8 cellular contexts compared by ENCODE assay signal in genomic region chr15:57375827-57376694, GRCh38. TPM values are rescaled to one million over a fixed set of nuclear protein-coding genes. Genes with fewer than 3 reads are reported as not detected.
DNase-seq lines count a peak whose midpoint lies in the region; ATAC-seq and TF ChIP-seq lines count a peak whose summit lies in the region.

Gene CGNL1 (plus strand): TSS chr15:57376505. CDS start chr15:57438000, 61,495 bp downstream.

- peak; percentile 35 for DNase-seq in Daoy (ENCODE audit: low read depth)
- no peak for DNase-seq in Panc1 (ENCODE audit: low read depth, low spot score)
- DNase-seq in epidermal melanocyte (ENCODE audit: insufficient read length, low spot score) = peak; percentile 39
- no peak for DNase-seq in activated gamma-delta T cell (lab: John Stamatoyannopoulos, UW)
- DNase-seq in HCEC 1CT = no peak
- no peak for DNase-seq in NCI-H2107 treated with DMSO at 0.1 percent for 48 hours (lab: John Stamatoyannopoulos, UW; ENCODE audit: unreplicated experiment)

- TF ChIP-seq CTCF in Panc1 (IDR thresholded peaks at IDR 0.05) = no peak

- no TSS peak for BruUV-seq in Panc1 (replicated peaks; lab: Mats Ljungman, UMichigan)

- no peaks in the 10 kb centered on the region for H3K9me3 ChIP-seq in Panc1 (ENCODE audit: control insufficient read depth, insufficient read depth, low read depth, low read length)
- H3K9me3 ChIP-seq in mucosa of rectum (ENCODE audit: control insufficient read depth in 2 of 2, low read length in 2 of 2) = no peaks in the 10 kb centered on the region

- peak within 1 kb of the TSS; percentile 46 to 53 for H3K4me3 ChIP-seq in Panc1 (ENCODE audit: low read depth in 2 of 2, low read length in 2 of 2)
- peak within 1 kb of the TSS; percentile 64 to 72 for H3K4me3 ChIP-seq in mucosa of rectum (ENCODE audit: low read length in 2 of 2)

- H3K27ac ChIP-seq in Panc1 (ENCODE audit: low read length) (no peak within 1 kb of the TSS), mucosa of rectum (ENCODE audit: low read depth in 2 of 2, low read length in 2 of 2) (no peak within 1 kb of the TSS)

- ATAC-seq in Panc1 = peak; percentile 84
- no peak for ATAC-seq in GM18873 (IDR thresholded peaks at IDR 0.05; ENCODE audit: low FRiP score, unreplicated experiment)

- peaks cover 6% of the 10 kb centered on the region; the same call in 1 of the 2 replicates for H3K4me1 ChIP-seq in Panc1 (ENCODE audit: control insufficient read depth, insufficient read depth, low read length)
- peaks cover 7 to 8% of the 10 kb centered on the region in 2 donors for H3K4me1 ChIP-seq in mucosa of rectum (ENCODE audit: control insufficient read depth in 2 of 2, insufficient read depth in 2 of 2, low read length in 2 of 2)

- H3K36me3 ChIP-seq in Panc1 (ENCODE audit: control insufficient read depth, insufficient read depth, low read length) = no peaks in the 10 kb centered on the region
- H3K36me3 ChIP-seq in mucosa of rectum (ENCODE audit: control insufficient read depth in 2 of 2, insufficient read depth in 2 of 2, low read length in 2 of 2) = no peaks in the 10 kb centered on the region

- CTCF ChIA-PET in Panc1 (lab: Charles Lee) = interaction anchor here (0.6 to 1.1 kb wide), 3 partner anchors 145 to 610 kb away, joined by 4 to 5 read pairs (median 5); no protein-coding TSS in a partner anchor

- POLR2A ChIA-PET in Panc1 (lab: Charles Lee) = no interaction called here

- in situ Hi-C loops in Panc1 (cut with HindIII; ENCODE audit: low pct_unique_long_range_greater_than_20kb, low sequenced_read_pairs) = no loop called here

- H3K27me3 ChIP-seq in Panc1 (ENCODE audit: control insufficient read depth, insufficient read depth, low read length) = peaks cover 18% of the 10 kb centered on the region
- peaks cover 9 to 15% of the 10 kb centered on the region in 2 donors for H3K27me3 ChIP-seq in mucosa of rectum (ENCODE audit: control insufficient read depth in 2 of 2, insufficient read depth in 2 of 2, low read length in 2 of 2)

- intact Hi-C loops in Panc1 (cut with micrococcal nuclease; ENCODE audit: unreplicated experiment) = no loop called here

- peak within 1 kb of the TSS in 1 of 2 donors; percentile 53 for H3K9ac ChIP-seq in mucosa of rectum (ENCODE audit: low read depth in 1 of 2, low read length in 2 of 2)

RNA-seq across cellular contexts. Expression of gene CGNL1, which starts in this region (rescaled TPM):
- 0.30 and 0.34 TPM in 2 replicates for total RNA-seq in Daoy (2014; rRNA removed; shearing (Covaris generic))
- total RNA-seq in Panc1 (2021; ENCODE audit: unreplicated experiment) = 3.5 TPM
- polyA plus RNA-seq in Panc1 (2012; ENCODE audit: insufficient read length) = 5.5 TPM

Comparison
In these comparisons a context has a peak if more than half of its experiments do, and no peak if none do; other contexts are left out.
1. Peak in DNase-seq in Daoy; RNA of the gene not detected or under 1 TPM.